ENCODE assay signal across 1 cellular context in genomic region chr2:71226391-71226964, GRCh38.
TF ChIP-seq lines count a peak whose summit lies in the region.

No MANE protein-coding gene starts in this region.

TF ChIP-seq in HEK293, 187 proteins besides CTCF, POLR2A, EP300 and RAD21 (continued from another document):
- TF ChIP-seq ZSCAN5A (tag by site-specific recombination; IDR thresholded peaks at IDR 0.05) (0 out of 2 replicates have a peak, but pooled peaks have one; percentile 46), FEZF1 (tag by site-specific recombination; IDR thresholded peaks at IDR 0.05) (peak; percentile 93), PRDM10 (tag by site-specific recombination; IDR thresholded peaks at IDR 0.05) (peak; percentile 70), ZNF560 (tag by site-specific recombination; IDR thresholded peaks at IDR 0.05; ENCODE audit: borderline replicate concordance) (no peak), SCRT2 (tag by site-specific recombination; IDR thresholded peaks at IDR 0.05) (peak; percentile 70; the same call in 1 of the 2 replicates), ZNF585B (tag by site-specific recombination; IDR thresholded peaks at IDR 0.05) (0 out of 2 replicates have a peak, but pooled peaks have one; percentile 10), ZNF394 (tag by site-specific recombination; IDR thresholded peaks at IDR 0.05; ENCODE audit: borderline replicate concordance) (no peak), ZIC2 (tag by site-specific recombination; IDR thresholded peaks at IDR 0.05) (peak; percentile 32; the same call in 1 of the 2 replicates), ZBTB8A (tag by site-specific recombination; IDR thresholded peaks at IDR 0.05) (peak; percentile 85), KLF16 (tag by site-specific recombination; IDR thresholded peaks at IDR 0.05) (peak; percentile 78; the same call in 1 of the 2 replicates), ZBTB20 (tag by site-specific recombination; IDR thresholded peaks at IDR 0.05) (peak; percentile 72; the same call in 1 of the 2 replicates), ZBTB10 (tag by site-specific recombination; IDR thresholded peaks at IDR 0.05) (peak; percentile 84), ZNF791 (tag by site-specific recombination; IDR thresholded peaks at IDR 0.05) (peak; percentile 38; the same call in 1 of the 2 replicates), YY1 (tag by site-specific recombination; IDR thresholded peaks at IDR 0.05) (no peak), SP7 (tag by site-specific recombination; IDR thresholded peaks at IDR 0.05) (peak; percentile 58), KLF17 (tag by site-specific recombination; IDR thresholded peaks at IDR 0.05) (0 out of 2 replicates have a peak, but pooled peaks have one; percentile 72), ZBTB6 (tag by site-specific recombination; IDR thresholded peaks at IDR 0.05) (0 out of 2 replicates have a peak, but pooled peaks have one; percentile 18), ZFP41 (tag by site-specific recombination; IDR thresholded peaks at IDR 0.05; ENCODE audit: borderline replicate concordance) (no peak), BCL11B (tag by site-specific recombination; IDR thresholded peaks at IDR 0.05; ENCODE audit: low read depth) (no peak), ZNF561 (tag by site-specific recombination; IDR thresholded peaks at IDR 0.05; ENCODE audit: borderline replicate concordance) (peak; percentile 86; the same call in 1 of the 2 replicates), GLI4 (tag by site-specific recombination; IDR thresholded peaks at IDR 0.05) (0 out of 2 replicates have a peak, but pooled peaks have one; percentile 55), MEIS1 (CRISPR knock-in tag; IDR thresholded peaks at IDR 0.05; ENCODE audit: borderline replicate concordance) (no peak), ZNF629 (tag by site-specific recombination; IDR thresholded peaks at IDR 0.05) (0 out of 2 replicates have a peak, but pooled peaks have one; percentile 23), WT1 (tag by site-specific recombination; IDR thresholded peaks at IDR 0.05) (peak; percentile 81), ZNF24 (tag by site-specific recombination; IDR thresholded peaks at IDR 0.05) (peak; percentile 45; the same call in 1 of the 2 replicates), TCF7L2 (IDR thresholded peaks at IDR 0.05; ENCODE audit: borderline replicate concordance, low read depth, low read length) (no peak), ZBTB7A (tag by site-specific recombination; IDR thresholded peaks at IDR 0.05; ENCODE audit: low read depth) (peak; percentile 48; the same call in 1 of the 2 replicates), TSHZ1 (tag by site-specific recombination; IDR thresholded peaks at IDR 0.05; ENCODE audit: borderline replicate concordance) (no peak), ZNF645 (tag by site-specific recombination; IDR thresholded peaks at IDR 0.05) (no peak), ZFP37 (tag by site-specific recombination; IDR thresholded peaks at IDR 0.05) (peak; percentile 59; the same call in 1 of the 2 replicates)
